ENCODE assay signal across 1 cellular context in the genomic region with DNA sequence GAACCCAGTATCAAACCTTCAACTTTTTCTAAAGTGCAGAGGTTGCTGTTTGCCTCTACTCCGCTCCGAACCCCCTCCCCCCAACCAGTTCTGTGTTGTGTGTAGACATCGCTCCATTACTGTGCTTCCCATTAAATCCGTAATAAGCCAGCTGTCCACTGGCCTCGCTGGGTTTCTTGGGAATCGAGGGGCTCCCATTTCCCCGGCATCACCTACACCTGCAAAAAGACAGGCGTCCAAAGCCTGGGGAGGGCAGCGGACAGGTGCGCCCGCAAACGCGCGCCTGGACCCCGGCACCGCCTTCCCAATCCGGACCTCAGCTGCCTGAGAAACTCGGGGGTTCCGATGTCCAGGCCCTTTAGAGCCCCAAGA.
A peak's percentile ranks its signal among the peaks of the same experiment; 100 is the strongest.
TF ChIP-seq lines count a peak whose summit lies in the region.

No MANE protein-coding gene starts in this region.

TF ChIP-seq in HepG2, 621 proteins besides CTCF, POLR2A, EP300 and RAD21 (continued from another document):
- TF ChIP-seq, protein P1, sequence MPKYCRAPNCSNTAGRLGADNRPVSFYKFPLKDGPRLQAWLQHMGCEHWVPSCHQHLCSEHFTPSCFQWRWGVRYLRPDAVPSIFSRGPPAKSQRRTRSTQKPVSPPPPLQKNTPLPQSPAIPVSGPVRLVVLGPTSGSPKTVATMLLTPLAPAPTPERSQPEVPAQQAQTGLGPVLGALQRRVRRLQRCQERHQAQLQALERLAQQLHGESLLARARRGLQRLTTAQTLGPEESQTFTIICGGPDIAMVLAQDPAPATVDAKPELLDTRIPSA (CRISPR knock-in tag; IDR thresholded peaks at IDR 0.05; ENCODE audit: borderline replicate concordance): 0 out of 2 replicates have a peak, but pooled peaks have one; percentile 9
- 0 out of 2 replicates have a peak, but pooled peaks have one; percentile 20 for TF ChIP-seq SNAPC2 (CRISPR knock-in tag; IDR thresholded peaks at IDR 0.05)
- no peak for TF ChIP-seq GFI1 (CRISPR knock-in tag; IDR thresholded peaks at IDR 0.05; ENCODE audit: borderline replicate concordance)
- no peak for TF ChIP-seq ZNF501 (CRISPR knock-in tag; IDR thresholded peaks at IDR 0.05)
- TF ChIP-seq, protein P2, sequence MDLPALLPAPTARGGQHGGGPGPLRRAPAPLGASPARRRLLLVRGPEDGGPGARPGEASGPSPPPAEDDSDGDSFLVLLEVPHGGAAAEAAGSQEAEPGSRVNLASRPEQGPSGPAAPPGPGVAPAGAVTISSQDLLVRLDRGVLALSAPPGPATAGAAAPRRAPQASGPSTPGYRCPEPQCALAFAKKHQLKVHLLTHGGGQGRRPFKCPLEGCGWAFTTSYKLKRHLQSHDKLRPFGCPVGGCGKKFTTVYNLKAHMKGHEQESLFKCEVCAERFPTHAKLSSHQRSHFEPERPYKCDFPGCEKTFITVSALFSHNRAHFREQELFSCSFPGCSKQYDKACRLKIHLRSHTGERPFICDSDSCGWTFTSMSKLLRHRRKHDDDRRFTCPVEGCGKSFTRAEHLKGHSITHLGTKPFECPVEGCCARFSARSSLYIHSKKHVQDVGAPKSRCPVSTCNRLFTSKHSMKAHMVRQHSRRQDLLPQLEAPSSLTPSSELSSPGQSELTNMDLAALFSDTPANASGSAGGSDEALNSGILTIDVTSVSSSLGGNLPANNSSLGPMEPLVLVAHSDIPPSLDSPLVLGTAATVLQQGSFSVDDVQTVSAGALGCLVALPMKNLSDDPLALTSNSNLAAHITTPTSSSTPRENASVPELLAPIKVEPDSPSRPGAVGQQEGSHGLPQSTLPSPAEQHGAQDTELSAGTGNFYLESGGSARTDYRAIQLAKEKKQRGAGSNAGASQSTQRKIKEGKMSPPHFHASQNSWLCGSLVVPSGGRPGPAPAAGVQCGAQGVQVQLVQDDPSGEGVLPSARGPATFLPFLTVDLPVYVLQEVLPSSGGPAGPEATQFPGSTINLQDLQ (CRISPR knock-in tag; IDR thresholded peaks at IDR 0.05): no peak
- no peak for TF ChIP-seq MYNN (CRISPR knock-in tag; IDR thresholded peaks at IDR 0.05; ENCODE audit: low read depth)
- TF ChIP-seq ZNF775 (CRISPR knock-in tag; IDR thresholded peaks at IDR 0.05; ENCODE audit: borderline replicate concordance): no peak
- TF ChIP-seq MAF1 (CRISPR knock-in tag; IDR thresholded peaks at IDR 0.05; ENCODE audit: borderline replicate concordance): no peak
- no peak for TF ChIP-seq ZFP36 (IDR thresholded peaks at IDR 0.05; ENCODE audit: borderline replicate concordance, low read depth, low read length, partially characterized antibody)
- no peak for TF ChIP-seq ZFX (CRISPR knock-in tag; IDR thresholded peaks at IDR 0.05; ENCODE audit: low read depth)
TF ChIP-seq in HepG2: peak in this region for 8.
